Comparison of ENCODE assay signal across 8 cellular contexts in genomic region chr7:120725376-120726039, GRCh38.
DNase-seq lines count a peak whose midpoint lies in the region; ATAC-seq and TF ChIP-seq lines count a peak whose summit lies in the region.

No MANE protein-coding gene starts in this region.

- no peak overlapping the region for H3K4me3 ChIP-seq in fibroblast of mammary gland (ENCODE audit: control insufficient read depth, low read depth, low read length)
- H3K4me3 ChIP-seq in skeletal muscle cell (ENCODE audit: low read depth, low read length) = no peak overlapping the region

- peak; percentile 60 for TF ChIP-seq CTCF in fibroblast of mammary gland (conservative IDR thresholded peaks at IDR 0.05; ENCODE audit: control insufficient read depth, insufficient read depth, low read depth, low read length)

- DNase-seq in EL = peak; percentile 13
- peak; percentile 55 to 65 for DNase-seq in Kasumi-1 (lab: John Stamatoyannopoulos, UW)
- DNase-seq in RPMI8226 = peak; percentile 54
- DNase-seq in fibroblast of mammary gland (ENCODE audit: low read depth) = peak; percentile 63
- peak; percentile 2 for DNase-seq in skeletal muscle cell (ENCODE audit: low read depth)
- DNase-seq in activated T-cell treated with anti-CD3 and anti-CD28 coated beads for 4 hours = no peak

- ATAC-seq in GM21717 (IDR thresholded peaks at IDR 0.05; ENCODE audit: unreplicated experiment) = no peak
- no peak for ATAC-seq in HG03565 (IDR thresholded peaks at IDR 0.05; ENCODE audit: unreplicated experiment)
